Comparison of ENCODE assay signal across 20 cellular contexts in genomic region chr12:5461966-5462365, GRCh38. TPM values are rescaled to one million over a fixed set of nuclear protein-coding genes. Genes with fewer than 3 reads are reported as not detected.
"Had no signal": no experiment of that assay in that cellular context is flagged by ENCODE, and none has a peak within 500 bp of the region (broad histone marks: within the 10 kb centered on the region; RNA-seq: fewer than 3 reads in every experiment).

No MANE protein-coding gene starts in this region.

- H3K4me3 ChIP-seq: SJSA1, SK-N-MC had no signal

- H3K36me3 ChIP-seq: SJSA1 had no signal

- H3K27me3 ChIP-seq: SJSA1 had no signal

- FAIRE-seq: HepG2, RCC 7860 had no signal

- H3K9me3 ChIP-seq: SJSA1 had no signal

- H3K27ac ChIP-seq: SJSA1, SK-N-MC had no signal

- ATAC-seq: HepG2, T-cell had no signal

- DNase-seq: Karpas-422, KG1, MM.1S, NCI-H1092 treated with DMSO at 0.1 percent for 48 hours, NCI-H1436, NCI-H2029 treated with DMSO at 0.1 percent for 48 hours, NCI-H2171 treated with DMSO at 0.1 percent for 48 hours, NCI-H345, NCI-H446 treated with DMSO at 0.1 percent for 48 hours, NCI-H510A treated with DMSO at 0.1 percent for 48 hours, NCI-H526, Right ventricle myocardium superior, RPMI8226, SIG-M5, T-cell had no signal

RNA-seq across cellular contexts. Expression of gene NTF3, which starts 30.1 kb away (rescaled TPM):
- total RNA-seq: HepG2, HT1080, T-cell had no signal
- polyA plus RNA-seq: HepG2 had no signal
